ENCODE assay signal across 26 cellular contexts in the genomic region with DNA sequence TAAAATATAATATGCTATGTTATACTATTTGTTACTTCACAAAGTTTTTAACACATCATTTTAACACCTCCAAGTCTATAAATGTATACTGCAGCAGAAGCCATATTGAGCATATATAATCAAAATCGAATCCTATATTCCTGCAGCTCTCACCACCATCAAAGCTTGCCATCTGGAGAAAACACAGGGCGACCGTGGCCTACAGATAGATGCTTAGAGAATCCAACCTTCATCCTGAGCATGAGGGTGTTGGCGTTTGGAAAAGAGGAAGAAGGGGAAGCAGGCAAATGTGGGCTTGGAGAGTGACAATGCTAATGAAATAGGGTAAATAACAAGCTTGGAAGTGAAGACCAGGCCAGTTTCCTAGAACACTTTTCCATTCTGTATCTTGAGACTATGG.
"Had no signal": no experiment of that assay in that cellular context is flagged by ENCODE, and none has a peak within 500 bp of the region (broad histone marks: within the 10 kb centered on the region; RNA-seq: fewer than 3 reads in every experiment).

No MANE protein-coding gene starts in this region.

- DNase-seq: stimulated activated CD4-positive, alpha-beta T cell treated with anti-CD3 and anti-CD28 coated beads, Interleukin-2, amount 100 ng/mL, for 48 hours; stimulated activated CD4-positive, alpha-beta T cell treated with anti-CD3 and anti-CD28 coated beads, Interleukin-4, amount 100 ng/mL, for 1 hour; stimulated activated CD4-positive, alpha-beta T cell treated with anti-CD3 and anti-CD28 coated beads, Interleukin-4, amount 100 ng/mL, for 24 hours; stimulated activated CD4-positive, alpha-beta T cell treated with anti-CD3 and anti-CD28 coated beads, Interleukin-4, amount 100 ng/mL, for 4 hours; stimulated activated CD8-positive, alpha-beta memory T cell treated with anti-CD3 and anti-CD28 coated beads, Interleukin-4, amount 100 ng/mL, for 48 hours; stimulated activated naive B cell treated with anti-CD40 and anti-IgM and Interleukin-4, amounts not matched to agents 10 μg/mL and 1 μg/mL and 100 μg/mL, for 72 hours; stimulated activated naive CD4-positive, alpha-beta T cell; stimulated activated naive CD4-positive, alpha-beta T cell treated with Interleukin-2 at 50 U/mL for 16 hours; stimulated activated naive CD8-positive, alpha-beta T cell treated with anti-CD3 and anti-CD28 coated beads, Interleukin-15, amount 100 ng/mL, for 72 hours; stimulated activated naive CD8-positive, alpha-beta T cell treated with anti-CD3 and anti-CD28 coated beads, Interleukin-15, Interleukin-2, amounts not matched to agents 100 U/mL and 50 U/mL, for 24 hours; stomach; substantia nigra; testis; thyroid gland; tibial artery; transverse colon; trophoblast cell; upper lobe of left lung; upper lobe of right lung; uterus had no signal

- H3K27ac ChIP-seq: stomach, suprapubic skin, testis, thoracic aorta, thyroid gland, tibial artery, tibial nerve, transverse colon, upper lobe of left lung, upper lobe of right lung, uterus, vagina had no signal

- H3K27me3 ChIP-seq: stomach, suprapubic skin, testis, thyroid gland, tibial artery, tibial nerve, transverse colon, upper lobe of left lung, upper lobe of right lung, uterus, vagina had no signal

- ATAC-seq: stimulated activated effector memory CD8-positive, alpha-beta T cell treated with anti-CD3 and anti-CD28 coated beads, Interleukin-12 subunit alpha, Interleukin-12 subunit beta, amount 100 ng/mL, for 72 hours; stimulated activated memory B cell treated with anti-CD40 and anti-IgM and Interleukin-4, amounts not matched to agents 10 μg/mL and 1 μg/mL and 100 μg/mL, for 72 hours; stimulated activated naive B cell treated with anti-CD40 and anti-IgM and Interleukin-4, amounts not matched to agents 10 μg/mL and 1 μg/mL and 100 μg/mL, for 72 hours; stimulated activated naive CD8-positive, alpha-beta T cell treated with anti-CD3 and anti-CD28 coated beads, Interleukin-15, amount 100 ng/mL, for 72 hours; stimulated activated naive CD8-positive, alpha-beta T cell treated with anti-CD3 and anti-CD28 coated beads, Interleukin-15, Interleukin-2, amounts not matched to agents 100 U/mL and 50 U/mL, for 24 hours; upper lobe of right lung had no signal

- H3K4me3 ChIP-seq: stomach, suprapubic skin, testis, thoracic aorta, thyroid gland, tibial artery, tibial nerve, transverse colon, upper lobe of left lung, upper lobe of right lung, uterus, vagina had no signal
